Comparison of ENCODE assay signal across 11 cellular contexts in genomic region chr3:108602249-108602934, GRCh38. TPM values are rescaled to one million over a fixed set of nuclear protein-coding genes. Genes with fewer than 3 reads are reported as not detected.
DNase-seq lines count a peak whose midpoint lies in the region; ATAC-seq and TF ChIP-seq lines count a peak whose summit lies in the region.
"Had no signal": no experiment of that assay in that cellular context is flagged by ENCODE, and none has a peak within 500 bp of the region (broad histone marks: within the 10 kb centered on the region; RNA-seq: fewer than 3 reads in every experiment).

No MANE protein-coding gene starts in this region.

- peak overlapping the region in 1 of 2 donors; percentile 87 for H3K27ac Mint-ChIP-seq in stimulated activated naive CD8-positive, alpha-beta T cell treated with anti-CD3 and anti-CD28 coated beads, Interleukin-15, amount 100 ng/mL, for 72 hours

- DNase-seq in Right ventricle myocardium inferior (ENCODE audit: missing footprints) (no peak), right atrium auricular region (ENCODE audit: low spot score) (no peak), esophagus muscularis mucosa (ENCODE audit: extremely low spot score) (no peak), transverse colon (no peak), NCI-H1694 treated with DMSO at 0.1 percent for 48 hours (lab: John Stamatoyannopoulos, UW) (no peak), LoVo (ENCODE audit: low spot score) (no peak)
- peak; percentile 16 for DNase-seq in Jurkat, Clone E6-1 (ENCODE audit: low read depth, low spot score)
- DNase-seq in stimulated activated naive CD8-positive, alpha-beta T cell treated with anti-CD3 and anti-CD28 coated beads, Interleukin-15, amount 100 ng/mL, for 72 hours: no peak

- no peak overlapping the region for H3K27ac ChIP-seq in right atrium auricular region
- peak overlapping the region; percentile 54 to 68 (median 62) for H3K27ac ChIP-seq in esophagus muscularis mucosa (replicated peaks in 1 of 4)
- peak overlapping the region in 1 of 4 donors; percentile 22 for H3K27ac ChIP-seq in transverse colon
- H3K27ac ChIP-seq: C4-2B, thoracic aorta had no signal

- H3K9me3 Mint-ChIP-seq in stimulated activated naive CD8-positive, alpha-beta T cell treated with anti-CD3 and anti-CD28 coated beads, Interleukin-15, amount 100 ng/mL, for 72 hours: peaks cover 0 to 5% of the 10 kb centered on the region in 2 donors

- WGBS in esophagus muscularis mucosa: 42% methylated on average over 5 of the region's 5 CpGs
- WGBS in transverse colon (ENCODE audit: low coverage in 1 of 2), 2 donors: 72 to 79% methylated on average over 5 of the region's 5 CpGs

- TF ChIP-seq POLR2A in esophagus muscularis mucosa (IDR thresholded peaks at IDR 0.05; ENCODE audit: low read depth): no peak
- TF ChIP-seq POLR2A in transverse colon (IDR thresholded peaks at IDR 0.05): no peak

- H3K27me3 Mint-ChIP-seq in stimulated activated naive CD8-positive, alpha-beta T cell treated with anti-CD3 and anti-CD28 coated beads, Interleukin-15, amount 100 ng/mL, for 72 hours: no peaks in the 10 kb centered on the region

- ATAC-seq in Right ventricle myocardium inferior: peak; percentile 52
- ATAC-seq in stimulated activated naive CD8-positive, alpha-beta T cell treated with anti-CD3 and anti-CD28 coated beads, Interleukin-15, amount 100 ng/mL, for 72 hours: peak; percentile 77

- intact Hi-C loops in Right ventricle myocardium inferior (cut with DNase I) (no loop called here), esophagus muscularis mucosa (cut with DNase I) (no loop called here), transverse colon (cut with DNase I; ENCODE audit: low total_unique reads) (no loop called here)

- peaks cover 57% of the 10 kb centered on the region for H3K4me1 Mint-ChIP-seq in stimulated activated naive CD8-positive, alpha-beta T cell treated with anti-CD3 and anti-CD28 coated beads, Interleukin-15, amount 100 ng/mL, for 72 hours

- H3K4me3 ChIP-seq in right atrium auricular region (no peak overlapping the region), esophagus muscularis mucosa (peak overlapping the region in 2 of 4 donors; percentile 1 to 29), transverse colon (no peak overlapping the region)
- no peak overlapping the region for H3K4me3 ChIP-seq in Jurkat, Clone E6-1 (ENCODE audit: low read length)
- H3K4me3 ChIP-seq: adrenal gland, thoracic aorta had no signal

- peak overlapping the region; percentile 47 to 63 for H3K4me3 Mint-ChIP-seq in stimulated activated naive CD8-positive, alpha-beta T cell treated with anti-CD3 and anti-CD28 coated beads, Interleukin-15, amount 100 ng/mL, for 72 hours

- H3K4me1 ChIP-seq in right atrium auricular region: peaks cover 0 to 16% of the 10 kb centered on the region in 2 donors
- H3K4me1 ChIP-seq in esophagus muscularis mucosa: peaks cover 0 to 32% (median 19%) of the 10 kb centered on the region in 4 donors
- peaks cover 0 to 2% (median 0%) of the 10 kb centered on the region in 4 donors for H3K4me1 ChIP-seq in transverse colon
- H3K4me1 ChIP-seq: adrenal gland had no signal

- in situ Hi-C loops in transverse colon (cut with MboI; ENCODE audit: low pct_ligation_motif_present in 1 of 4, low pct_unique_long_range_greater_than_20kb in 1 of 4, low sequenced_read_pairs in 3 of 4): no loop called here

- H3K36me3 ChIP-seq in right atrium auricular region (no peaks in the 10 kb centered on the region), esophagus muscularis mucosa (no peaks in the 10 kb centered on the region), transverse colon (no peaks in the 10 kb centered on the region)
- H3K36me3 ChIP-seq: adrenal gland, thoracic aorta had no signal

- H3K27me3 ChIP-seq in right atrium auricular region (no peaks in the 10 kb centered on the region), esophagus muscularis mucosa (no peaks in the 10 kb centered on the region), transverse colon (no peaks in the 10 kb centered on the region)
- H3K27me3 ChIP-seq: adrenal gland had no signal

- TF ChIP-seq EP300 in esophagus muscularis mucosa (IDR thresholded peaks at IDR 0.05) (no peak), transverse colon (IDR thresholded peaks at IDR 0.05; ENCODE audit: low read depth) (no peak)

- H3K9me3 ChIP-seq in right atrium auricular region (no peaks in the 10 kb centered on the region), esophagus muscularis mucosa (no peaks in the 10 kb centered on the region), transverse colon (no peaks in the 10 kb centered on the region)
- H3K9me3 ChIP-seq: adrenal gland, thoracic aorta had no signal

- TF ChIP-seq CTCF in right atrium auricular region (IDR thresholded peaks at IDR 0.05): no peak
- TF ChIP-seq CTCF in esophagus muscularis mucosa (IDR thresholded peaks at IDR 0.05): peak in 1 of 3 experiments; percentile 2
- no peak for TF ChIP-seq CTCF in transverse colon (IDR thresholded peaks at IDR 0.05)

RNA-seq across cellular contexts. Expression of gene DZIP3, which starts 12.9 kb away (rescaled TPM):
- total RNA-seq in Right ventricle myocardium inferior: 15.4 TPM
- total RNA-seq in right atrium auricular region: 10 to 100 TPM in 1 of 2 donors, 1 to 10 TPM in 1; 7.6 to 16.1 TPM
- 11.0 TPM for polyA plus RNA-seq in Jurkat, Clone E6-1 (2012; ENCODE audit: insufficient read depth, insufficient read length)
- 10 to 100 TPM in 1 of 4 donors, 1 to 10 TPM in 3; 6.7 to 14.5 (median 8.7) TPM for total RNA-seq in esophagus muscularis mucosa
- 1 to 10 TPM; 1.5 to 7.4 (median 4.1) TPM for total RNA-seq in transverse colon

RNA-seq across cellular contexts. Expression of gene CIP2A, which starts 13.2 kb away (rescaled TPM):
- total RNA-seq in Right ventricle myocardium inferior (1.1 TPM), right atrium auricular region (1 to 10 TPM in 1 of 2 donors, under 1 TPM in 1; 0.83 to 2.9 TPM), esophagus muscularis mucosa (1 to 10 TPM; 2.0 to 6.2 (median 2.1) TPM), transverse colon (1 to 10 TPM in 3 of 4 donors, under 1 TPM in 1; 0.40 to 3.2 (median 2.0) TPM)
- 34.9 TPM for polyA plus RNA-seq in Jurkat, Clone E6-1 (2012; ENCODE audit: insufficient read depth, insufficient read length)

Comparison
In these comparisons a context has a peak if more than half of its experiments do, and no peak if none do; other contexts are left out.
1. H3K27ac ChIP-seq: peak in esophagus muscularis mucosa (4 of 4); none in right atrium auricular region (0 of 2).